Comparison of ENCODE assay signal across 13 cellular contexts in the genomic region with DNA sequence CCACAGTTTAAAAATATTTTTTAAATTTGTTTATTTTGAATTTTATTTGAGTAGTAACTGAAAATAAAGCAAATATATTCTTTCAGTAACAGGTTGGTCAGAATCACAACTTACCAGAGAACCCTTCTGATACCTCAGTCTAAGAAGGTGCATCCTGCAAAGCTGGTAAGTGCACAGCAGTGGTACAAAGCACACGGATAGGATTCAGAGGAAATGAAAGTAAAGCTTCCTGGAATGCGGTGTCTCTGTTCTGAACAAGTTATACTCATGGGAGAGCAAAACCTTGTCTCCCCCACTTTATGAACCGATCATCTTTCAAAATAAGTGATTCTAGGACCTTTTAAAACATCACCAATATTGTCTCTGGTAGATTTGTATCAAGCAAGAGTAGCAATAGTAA.
A peak's percentile ranks its signal among the peaks of the same experiment; 100 is the strongest.
DNase-seq lines count a peak whose midpoint lies in the region; ATAC-seq and TF ChIP-seq lines count a peak whose summit lies in the region.
"Had no signal": no experiment of that assay in that cellular context is flagged by ENCODE, and none has a peak within 500 bp of the region (broad histone marks: within the 10 kb centered on the region; RNA-seq: fewer than 3 reads in every experiment).

No MANE protein-coding gene starts in this region.

- no peak for TF ChIP-seq CTCF in left ventricle myocardium inferior (IDR thresholded peaks at IDR 0.05; ENCODE audit: borderline replicate concordance)
- TF ChIP-seq CTCF in foreskin fibroblast (IDR thresholded peaks at IDR 0.05; ENCODE audit: low read depth, low read length): no peak
- TF ChIP-seq CTCF in nephron progenitor cell (IDR thresholded peaks at IDR 0.05): no peak

- no peaks in the 10 kb centered on the region for H3K9me3 Mint-ChIP-seq in activated T-helper 2 cell treated with anti-CD3 and anti-CD28 coated beads, Interferon-gamma antibody, Interleukin-2, Interleukin-4, amounts not matched to agents 10 μg/mL and 5 μg/mL and 100 μg/mL, durations not matched to agents 14 hours and 24 hours and 36 hours
- no peaks in the 10 kb centered on the region for H3K9me3 Mint-ChIP-seq in nephron progenitor cell
- H3K9me3 Mint-ChIP-seq: dendritic cell treated with granulocyte-macrophage colony-stimulating factor and Interleukin-4, amounts not matched to agents 40 ng/mL and 50 ng/mL, for 4 days had no signal

- H3K4me1 ChIP-seq in left ventricle myocardium inferior: no peaks in the 10 kb centered on the region
- H3K4me1 ChIP-seq: sigmoid colon had no signal

- H3K4me3 ChIP-seq in left ventricle myocardium inferior: peak overlapping the region; percentile 31
- H3K4me3 ChIP-seq in foreskin fibroblast (ENCODE audit: low read depth in 1 of 2, low read length in 2 of 2): peak overlapping the region; percentile 4 to 44

- no peak overlapping the region for H3K27ac ChIP-seq in left ventricle myocardium inferior (replicated peaks)
- H3K27ac ChIP-seq: sigmoid colon had no signal

- H3K27ac Mint-ChIP-seq in activated T-helper 2 cell treated with anti-CD3 and anti-CD28 coated beads, Interferon-gamma antibody, Interleukin-2, Interleukin-4, amounts not matched to agents 10 μg/mL and 5 μg/mL and 100 μg/mL, durations not matched to agents 14 hours and 24 hours and 36 hours: no peak overlapping the region
- no peak overlapping the region for H3K27ac Mint-ChIP-seq in nephron progenitor cell
- H3K27ac Mint-ChIP-seq: dendritic cell treated with granulocyte-macrophage colony-stimulating factor and Interleukin-4, amounts not matched to agents 40 ng/mL and 50 ng/mL, for 4 days had no signal

- H3K27me3 Mint-ChIP-seq in activated T-helper 2 cell treated with anti-CD3 and anti-CD28 coated beads, Interferon-gamma antibody, Interleukin-2, Interleukin-4, amounts not matched to agents 10 μg/mL and 5 μg/mL and 100 μg/mL, durations not matched to agents 14 hours and 24 hours and 36 hours (ENCODE audit: low read depth): no peaks in the 10 kb centered on the region
- no peaks in the 10 kb centered on the region for H3K27me3 Mint-ChIP-seq in nephron progenitor cell (ENCODE audit: low read depth, poor library complexity)
- H3K27me3 Mint-ChIP-seq: dendritic cell treated with granulocyte-macrophage colony-stimulating factor and Interleukin-4, amounts not matched to agents 40 ng/mL and 50 ng/mL, for 4 days had no signal

- H3K36me3 Mint-ChIP-seq in activated T-helper 2 cell treated with anti-CD3 and anti-CD28 coated beads, Interferon-gamma antibody, Interleukin-2, Interleukin-4, amounts not matched to agents 10 μg/mL and 5 μg/mL and 100 μg/mL, durations not matched to agents 14 hours and 24 hours and 36 hours (ENCODE audit: low read depth): no peaks in the 10 kb centered on the region
- H3K36me3 Mint-ChIP-seq in nephron progenitor cell (ENCODE audit: low read depth): no peaks in the 10 kb centered on the region

- no peak for DNase-seq in left ventricle myocardium inferior
- DNase-seq in Right ventricle myocardium superior: no peak
- DNase-seq in foreskin fibroblast: peak; percentile 10 to 45
- DNase-seq in NCI-H226: no peak
- no peak for DNase-seq in activated T-helper 2 cell treated with anti-CD3 and anti-CD28 coated beads, Interferon-gamma antibody, Interleukin-2, Interleukin-4, amounts not matched to agents 10 μg/mL and 5 μg/mL and 100 μg/mL, durations not matched to agents 14 hours and 24 hours and 36 hours (ENCODE audit: low spot score)
- no peak for DNase-seq in NCI-H82 (lab: John Stamatoyannopoulos, UW)
- no peak for DNase-seq in nephron progenitor cell
- DNase-seq: activated CD4-positive, alpha-beta T cell treated with anti-CD3 and anti-CD28 coated beads for 1 hour; activated gamma-delta T cell treated with Interleukin-2 at 50 U/mL for 16 hours; hypothalamus; sigmoid colon had no signal

- ATAC-seq in Right ventricle myocardium superior (ENCODE audit: poor library complexity): no peak
- peak; percentile 93 for ATAC-seq in SK-N-SH treated with all-trans-retinoic acid at 6 μM for 48 hours

- intact Hi-C loops in left ventricle myocardium inferior (cut with micrococcal nuclease) (no loop called here), Right ventricle myocardium superior (cut with DNase I) (no loop called here)
- intact Hi-C loops in activated T-helper 2 cell treated with anti-CD3 and anti-CD28 coated beads, Interferon-gamma antibody, Interleukin-2, Interleukin-4, amounts not matched to agents 10 μg/mL and 5 μg/mL and 100 μg/mL, durations not matched to agents 14 hours and 24 hours and 36 hours (cut with micrococcal nuclease): no loop called here

- no peaks in the 10 kb centered on the region for H3K27me3 ChIP-seq in left ventricle myocardium inferior (ENCODE audit: low read depth)
- H3K27me3 ChIP-seq: sigmoid colon had no signal

- no peaks in the 10 kb centered on the region for H3K4me1 Mint-ChIP-seq in activated T-helper 2 cell treated with anti-CD3 and anti-CD28 coated beads, Interferon-gamma antibody, Interleukin-2, Interleukin-4, amounts not matched to agents 10 μg/mL and 5 μg/mL and 100 μg/mL, durations not matched to agents 14 hours and 24 hours and 36 hours (ENCODE audit: low read depth)
- no peaks in the 10 kb centered on the region for H3K4me1 Mint-ChIP-seq in nephron progenitor cell

- peaks cover 5% of the 10 kb centered on the region for H3K9me3 ChIP-seq in left ventricle myocardium inferior (replicated peaks)
- H3K9me3 ChIP-seq: sigmoid colon had no signal

- no peaks in the 10 kb centered on the region for H3K36me3 ChIP-seq in left ventricle myocardium inferior
- H3K36me3 ChIP-seq: sigmoid colon had no signal

- no peak overlapping the region for H3K4me3 Mint-ChIP-seq in activated T-helper 2 cell treated with anti-CD3 and anti-CD28 coated beads, Interferon-gamma antibody, Interleukin-2, Interleukin-4, amounts not matched to agents 10 μg/mL and 5 μg/mL and 100 μg/mL, durations not matched to agents 14 hours and 24 hours and 36 hours (ENCODE audit: low read depth)
- H3K4me3 Mint-ChIP-seq in nephron progenitor cell: no peak overlapping the region
- H3K4me3 Mint-ChIP-seq: dendritic cell treated with granulocyte-macrophage colony-stimulating factor and Interleukin-4, amounts not matched to agents 40 ng/mL and 50 ng/mL, for 4 days had no signal

TF ChIP-seq in SK-N-SH treated with all-trans-retinoic acid at 6 μM for 48 hours, 23 proteins besides CTCF, POLR2A, EP300 and RAD21 (continues in another document):
- TF ChIP-seq RARB (CRISPR knock-in tag; IDR thresholded peaks at IDR 0.05) (no peak), ESRRG (CRISPR knock-in tag; IDR thresholded peaks at IDR 0.05) (no peak), TCF4 (CRISPR knock-in tag; IDR thresholded peaks at IDR 0.05; ENCODE audit: borderline replicate concordance) (no peak), TSHZ2 (CRISPR knock-in tag; IDR thresholded peaks at IDR 0.05) (no peak), CREB5 (CRISPR knock-in tag; IDR thresholded peaks at IDR 0.05; ENCODE audit: low read depth) (no peak), ZNF70 (CRISPR knock-in tag; IDR thresholded peaks at IDR 0.05) (no peak), PPARA (CRISPR knock-in tag; IDR thresholded peaks at IDR 0.05; ENCODE audit: borderline replicate concordance) (no peak), TOX (CRISPR knock-in tag; IDR thresholded peaks at IDR 0.05; ENCODE audit: borderline replicate concordance) (no peak), CSRNP3 (CRISPR knock-in tag; IDR thresholded peaks at IDR 0.05) (no peak), ZFP3 (CRISPR knock-in tag; IDR thresholded peaks at IDR 0.05) (no peak)

Comparison
In these comparisons a context has a peak if more than half of its experiments do, and no peak if none do; other contexts are left out.
1. DNase-seq: peak in foreskin fibroblast (2 of 2); none in left ventricle myocardium inferior (single experiment), Right ventricle myocardium superior (single experiment), NCI-H226 (single experiment), activated T-helper 2 cell treated with anti-CD3 and anti-CD28 coated beads, Interferon-gamma antibody, Interleukin-2, Interleukin-4, amounts not matched to agents 10 μg/mL and 5 μg/mL and 100 μg/mL, durations not matched to agents 14 hours and 24 hours and 36 hours (single experiment), NCI-H82 (single experiment) and nephron progenitor cell (single experiment).